Comparison of ENCODE assay signal across 20 cellular contexts in the genomic region with DNA sequence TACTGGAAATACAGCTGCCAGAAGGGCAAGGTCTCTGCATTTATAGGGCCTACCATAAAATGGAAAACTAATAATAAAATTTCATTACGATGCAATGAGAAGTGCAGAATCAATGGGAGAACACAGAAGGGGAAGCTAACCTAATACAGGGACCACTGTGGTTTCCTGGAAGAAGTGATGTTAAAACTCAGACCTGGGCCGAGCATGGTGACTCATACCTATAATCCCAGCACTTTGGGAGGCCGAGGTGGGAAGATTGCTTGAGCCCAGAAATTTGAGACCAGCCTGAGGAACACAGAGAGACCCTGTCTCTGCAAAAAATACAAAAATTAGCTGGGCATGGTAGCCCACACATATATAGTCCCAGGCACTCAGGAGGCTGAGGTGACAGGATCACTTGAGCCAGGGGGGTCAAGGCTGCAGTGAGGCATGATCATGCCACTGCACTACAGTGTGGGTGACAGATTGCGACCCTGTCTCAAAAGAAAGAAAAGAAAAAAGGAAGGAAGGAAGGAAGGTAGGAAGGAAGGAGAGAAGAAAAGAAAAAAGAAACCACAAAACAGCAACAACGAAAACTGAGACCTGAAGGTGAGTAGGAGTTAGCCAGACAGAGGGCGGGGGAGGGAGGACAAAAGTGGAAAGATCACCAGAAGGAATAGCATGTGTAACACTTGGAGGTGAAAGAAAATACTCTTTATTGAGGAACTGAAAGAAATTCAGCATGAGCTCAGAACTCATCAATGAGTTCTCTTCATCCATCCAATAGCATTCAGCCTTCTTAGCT. TPM values are rescaled to one million over a fixed set of nuclear protein-coding genes. Genes with fewer than 3 reads are reported as not detected.
DNase-seq lines count a peak whose midpoint lies in the region; ATAC-seq and TF ChIP-seq lines count a peak whose summit lies in the region.
"Had no signal": no experiment of that assay in that cellular context is flagged by ENCODE, and none has a peak within 500 bp of the region (broad histone marks: within the 10 kb centered on the region; RNA-seq: fewer than 3 reads in every experiment).

No MANE protein-coding gene starts in this region.

- H2AFZ ChIP-seq in PC-3 (ENCODE audit: low read length) (no peak overlapping the region), mesenchymal stem cell (ENCODE audit: low read depth, low read length) (no peak overlapping the region), trophoblast cell (ENCODE audit: insufficient read depth, low read length, poor library complexity) (no peak overlapping the region)

- H4K91ac ChIP-seq in mesenchymal stem cell (ENCODE audit: low read length) (no peak overlapping the region), trophoblast cell (ENCODE audit: low read depth, low read length) (no peak overlapping the region)

- H2BK5ac ChIP-seq in mesenchymal stem cell (ENCODE audit: low read depth, low read length, poor library complexity, severe bottlenecking): no peak overlapping the region
- no peak overlapping the region for H2BK5ac ChIP-seq in trophoblast cell (ENCODE audit: low read depth, low read length, poor library complexity)

- H2BK15ac ChIP-seq in mesenchymal stem cell (ENCODE audit: low read depth, poor library complexity, severe bottlenecking): no peak overlapping the region

- 66% methylated on average over 6 of the region's 6 CpGs for WGBS in mesenchymal stem cell
- WGBS in trophoblast cell (ENCODE audit: extremely low coverage, insufficient coverage, insufficient read length): no CpG with 5 or more reads among the region's 6 CpGs

- BruUV-seq in PC-3 (replicated peaks; lab: Mats Ljungman, UMichigan): no TSS peak

- H3K79me2 ChIP-seq in PC-3 (ENCODE audit: low read length): no peaks in the 10 kb centered on the region
- no peaks in the 10 kb centered on the region for H3K79me2 ChIP-seq in trophoblast cell (ENCODE audit: control insufficient read depth, insufficient read depth, low read length, poor library complexity)

- no peaks in the 10 kb centered on the region for H3K36me3 ChIP-seq in HUES6 (ENCODE audit: control insufficient read depth, insufficient read depth, low read length)
- no peaks in the 10 kb centered on the region for H3K36me3 ChIP-seq in PC-3 (ENCODE audit: low read depth, low read length)
- no peaks in the 10 kb centered on the region for H3K36me3 ChIP-seq in mesenchymal stem cell (ENCODE audit: control insufficient read depth in 1 of 2, insufficient read depth in 2 of 2, low read depth in 1 of 2, low read length in 2 of 2)
- H3K36me3 ChIP-seq in upper lobe of right lung: no peaks in the 10 kb centered on the region
- no peaks in the 10 kb centered on the region for H3K36me3 ChIP-seq in trophoblast cell (ENCODE audit: control insufficient read depth in 1 of 2, insufficient read depth in 2 of 2, low read length in 2 of 2)
- H3K36me3 ChIP-seq: esophagus squamous epithelium, pancreas, sigmoid colon had no signal

- H3K4me2 ChIP-seq in PC-3 (ENCODE audit: low read length): no peak overlapping the region
- H3K4me2 ChIP-seq in mesenchymal stem cell (ENCODE audit: low read length, poor library complexity, severe bottlenecking): no peak overlapping the region
- H3K4me2 ChIP-seq in trophoblast cell (ENCODE audit: low read length): no peak overlapping the region

- H3F3A ChIP-seq in PC-3 (ENCODE audit: low read length, unreplicated experiment): no peaks in the 10 kb centered on the region

- peak; percentile 35 for DNase-seq in Daoy (ENCODE audit: low read depth)
- peak; percentile 12 for DNase-seq in PC-3
- no peak for DNase-seq in mesenchymal stem cell
- no peak for DNase-seq in retina
- no peak for DNase-seq in upper lobe of right lung
- no peak for DNase-seq in trophoblast cell
- DNase-seq: activated CD4-positive, alpha-beta T cell treated with anti-CD3 and anti-CD28 coated beads for 48 hours; activated naive CD4-positive, alpha-beta T cell treated with anti-CD3 and anti-CD28 coated beads, Interleukin-2, amount 50 U/mL, for 16 hours; aorta; CD8-positive, alpha-beta memory T cell; DMS53; effector CD4-positive, alpha-beta T cell; esophagus squamous epithelium; H7; naive thymus-derived CD8-positive, alpha-beta T cell; NCI-H1694; NCI-H82; pancreas; sigmoid colon had no signal

- no peak overlapping the region for H3K4ac ChIP-seq in mesenchymal stem cell (ENCODE audit: low read depth in 1 of 2, low read length in 2 of 2)
- no peak overlapping the region for H3K4ac ChIP-seq in trophoblast cell (ENCODE audit: low read depth, low read length)

- peak overlapping the region; percentile 2 to 56 for H2BK12ac ChIP-seq in mesenchymal stem cell (ENCODE audit: low read length in 2 of 2)
- H2BK12ac ChIP-seq in trophoblast cell (ENCODE audit: low read length): no peak overlapping the region

- no peaks in the 10 kb centered on the region for H3K9me3 ChIP-seq in HUES6 (ENCODE audit: control insufficient read depth, insufficient read depth, low read depth, low read length)
- H3K9me3 ChIP-seq in PC-3 (ENCODE audit: low read length): no peaks in the 10 kb centered on the region
- H3K9me3 ChIP-seq in mesenchymal stem cell (ENCODE audit: control insufficient read depth, low read length): no peaks in the 10 kb centered on the region
- no peaks in the 10 kb centered on the region for H3K9me3 ChIP-seq in upper lobe of right lung
- H3K9me3 ChIP-seq in trophoblast cell (ENCODE audit: insufficient read depth, low read depth, low read length): no peaks in the 10 kb centered on the region
- H3K9me3 ChIP-seq: esophagus squamous epithelium, pancreas, sigmoid colon had no signal

- H2BK120ac ChIP-seq in mesenchymal stem cell (ENCODE audit: low read depth, low read length) (no peak overlapping the region), trophoblast cell (ENCODE audit: insufficient read depth, low read length, poor library complexity) (no peak overlapping the region)

- no peak overlapping the region for H3K4me3 ChIP-seq in HUES6 (ENCODE audit: low read depth, low read length)
- no peak overlapping the region for H3K4me3 ChIP-seq in PC-3 (ENCODE audit: low read length)
- no peak overlapping the region for H3K4me3 ChIP-seq in mesenchymal stem cell (ENCODE audit: insufficient read depth in 1 of 2, low read depth in 1 of 2, low read length in 2 of 2)
- no peak overlapping the region for H3K4me3 ChIP-seq in upper lobe of right lung
- H3K4me3 ChIP-seq in trophoblast cell (ENCODE audit: low read depth, low read length): no peak overlapping the region
- H3K4me3 ChIP-seq: esophagus squamous epithelium, pancreas, sigmoid colon had no signal

- H4K8ac ChIP-seq in mesenchymal stem cell (ENCODE audit: low read length) (no peak overlapping the region), trophoblast cell (ENCODE audit: low read depth, low read length) (no peak overlapping the region)

- ATAC-seq in PC-3: peak; percentile 66
- no peak for ATAC-seq in upper lobe of right lung
- ATAC-seq: naive thymus-derived CD8-positive, alpha-beta T cell; pancreas had no signal

- H2AK5ac ChIP-seq in mesenchymal stem cell (ENCODE audit: low read length, severe bottlenecking): no peak overlapping the region
- H2AK5ac ChIP-seq in trophoblast cell (ENCODE audit: low read length): no peak overlapping the region

- H3K14ac ChIP-seq in mesenchymal stem cell (ENCODE audit: low read length in 2 of 2): no peak overlapping the region
- H3K14ac ChIP-seq in trophoblast cell (ENCODE audit: low read length): no peak overlapping the region

- intact Hi-C loops in PC-3 (cut with micrococcal nuclease): loop anchor here (5.0 to 10.0 kb wide), 3 partner anchors 157 to 529 kb away; a partner anchor contains a TSS
- intact Hi-C loops in upper lobe of right lung (cut with DNase I): no loop called here

- no peaks in the 10 kb centered on the region for H4K20me1 ChIP-seq in PC-3 (ENCODE audit: low read length)

- CTCF ChIA-PET in PC-3 (lab: Charles Lee): no interaction called here

- H3K27me3 ChIP-seq in HUES6 (ENCODE audit: control insufficient read depth, insufficient read depth, low read length) (no peaks in the 10 kb centered on the region), PC-3 (ENCODE audit: low read length) (no peaks in the 10 kb centered on the region), mesenchymal stem cell (ENCODE audit: control insufficient read depth in 1 of 2, insufficient read depth in 1 of 2, low read length in 2 of 2) (no peaks in the 10 kb centered on the region), upper lobe of right lung (no peaks in the 10 kb centered on the region), trophoblast cell (ENCODE audit: insufficient read depth, low read length) (no peaks in the 10 kb centered on the region)
- H3K27me3 ChIP-seq: esophagus squamous epithelium, pancreas, sigmoid colon had no signal

- TF ChIP-seq CTCF in PC-3 (conservative IDR thresholded peaks at IDR 0.05; ENCODE audit: low read depth, low read length) (no peak), upper lobe of right lung (IDR thresholded peaks at IDR 0.05) (no peak)

- H3K4me1 ChIP-seq in HUES6 (ENCODE audit: control insufficient read depth, insufficient read depth, low read length) (peaks cover 39% of the 10 kb centered on the region), PC-3 (ENCODE audit: insufficient read depth, low read length) (peaks cover 22% of the 10 kb centered on the region), mesenchymal stem cell (ENCODE audit: control insufficient read depth, insufficient read depth, low read depth, low read length) (peaks cover 3% of the 10 kb centered on the region), upper lobe of right lung (peaks cover 12% of the 10 kb centered on the region), trophoblast cell (ENCODE audit: control insufficient read depth in 1 of 2, insufficient read depth in 2 of 2, low read length in 2 of 2) (no peaks in the 10 kb centered on the region)
- H3K4me1 ChIP-seq: esophagus squamous epithelium had no signal

- H3K79me1 ChIP-seq in mesenchymal stem cell (replicated peaks; ENCODE audit: low read length, poor library complexity, severe bottlenecking) (no peaks in the 10 kb centered on the region), trophoblast cell (ENCODE audit: low read length) (no peaks in the 10 kb centered on the region)

- no peaks in the 10 kb centered on the region for H3K9me2 ChIP-seq in PC-3 (replicated peaks; ENCODE audit: low read length)

- peak overlapping the region in 1 of 2 experiments; percentile 40 for H3K18ac ChIP-seq in mesenchymal stem cell (ENCODE audit: low read depth in 1 of 2, low read length in 2 of 2)
- H3K18ac ChIP-seq in trophoblast cell (ENCODE audit: low read length): no peak overlapping the region

- H3K9ac ChIP-seq in HUES6 (ENCODE audit: low read length): peak overlapping the region; percentile 5
- H3K9ac ChIP-seq in PC-3 (ENCODE audit: low read length): no peak overlapping the region
- no peak overlapping the region for H3K9ac ChIP-seq in mesenchymal stem cell (ENCODE audit: low read length)
- no peak overlapping the region for H3K9ac ChIP-seq in trophoblast cell (ENCODE audit: low read length)

- H3K27ac ChIP-seq in HUES6 (ENCODE audit: low read depth, low read length) (no peak overlapping the region), PC-3 (ENCODE audit: low read length) (no peak overlapping the region), mesenchymal stem cell (ENCODE audit: low read length, poor library complexity, severe bottlenecking) (no peak overlapping the region), upper lobe of right lung (no peak overlapping the region), trophoblast cell (ENCODE audit: low read depth, low read length) (no peak overlapping the region)
- H3K27ac ChIP-seq: esophagus squamous epithelium, pancreas had no signal

- H3K23ac ChIP-seq in mesenchymal stem cell (ENCODE audit: low read length in 2 of 2) (no peak overlapping the region), trophoblast cell (ENCODE audit: low read length) (no peak overlapping the region)

- POLR2A ChIA-PET in PC-3 (lab: Charles Lee; ENCODE audit: unreplicated experiment): no interaction called here

- H4K12ac ChIP-seq in trophoblast cell (ENCODE audit: low read depth, low read length): no peak overlapping the region

RNA-seq across cellular contexts. Expression of a gene that starts 58.3 kb away (rescaled TPM):
- total RNA-seq in Daoy (2014; rRNA removed; shearing (Covaris generic)): 12.1 and 14.3 TPM in 2 replicates
- total RNA-seq in PC-3 (2014; rRNA removed) (7.8 and 11.6 TPM in 2 replicates), upper lobe of right lung (21.8 TPM)
- polyA plus RNA-seq in mesenchymal stem cell (2013, experiment 1 of 2): 7.9 TPM
- 7.4 TPM for polyA plus RNA-seq in mesenchymal stem cell (2013, experiment 2 of 2)
- polyA plus RNA-seq in trophoblast cell (2013): 3.7 and 4.3 TPM in 2 replicates
- total RNA-seq: CD8-positive, alpha-beta memory T cell; naive thymus-derived CD8-positive, alpha-beta T cell had no signal
- polyA plus RNA-seq: CD8-positive, alpha-beta memory T cell; naive thymus-derived CD8-positive, alpha-beta T cell had no signal

Comparison
In these comparisons a context has a peak if more than half of its experiments do, and no peak if none do; other contexts are left out.
1. DNase-seq: peak in Daoy (single experiment) and PC-3 (single experiment); none in mesenchymal stem cell (single experiment), retina (single experiment), upper lobe of right lung (single experiment) and trophoblast cell (0 of 2).